In the genomic region with DNA sequence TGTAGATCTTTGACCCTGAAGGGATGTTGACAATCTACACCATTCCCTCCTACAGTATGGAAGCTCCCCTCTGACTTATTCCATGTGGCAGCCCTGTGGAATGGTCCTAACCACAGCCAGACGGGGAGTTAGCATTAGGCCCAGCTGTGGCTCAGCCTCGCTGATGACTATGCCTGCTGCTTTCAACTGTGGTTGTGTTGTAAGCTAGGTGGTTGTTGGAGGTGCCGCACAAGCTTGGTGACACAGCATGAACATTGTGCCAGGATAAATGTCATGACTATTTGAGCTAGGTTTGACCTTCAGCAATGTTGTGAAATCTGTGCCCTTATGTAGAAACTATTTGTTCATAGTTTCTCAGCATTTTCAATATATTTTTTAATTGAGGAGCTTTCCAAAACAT, we compare ENCODE assay signal across 17 cellular contexts. TPM values are rescaled to one million over a fixed set of nuclear protein-coding genes. Genes with fewer than 3 reads are reported as not detected.
DNase-seq lines count a peak whose midpoint lies in the region; ATAC-seq, FAIRE-seq and TF ChIP-seq lines count a peak whose summit lies in the region.
"Had no signal": no experiment of that assay in that cellular context is flagged by ENCODE, and none has a peak within 500 bp of the region (broad histone marks: within the 10 kb centered on the region; RNA-seq: fewer than 3 reads in every experiment).

No MANE protein-coding gene starts in this region.

- ATAC-seq in Right ventricle myocardium superior (ENCODE audit: poor library complexity): peak; percentile 63
- no peak for ATAC-seq in HG02678 (IDR thresholded peaks at IDR 0.05; ENCODE audit: unreplicated experiment)
- ATAC-seq: activated CD4-positive, CD25-positive, alpha-beta regulatory T cell treated with anti-CD3 and anti-CD28 coated beads, Interleukin-2, amount 50 U/mL, for 24 hours; activated T-cell treated with anti-CD3 and anti-CD28 coated beads, Interleukin-2, amount 50 U/mL, for 4 hours; natural killer cell had no signal

- H2AFZ ChIP-seq in astrocyte (ENCODE audit: low read depth, low read length): no peak overlapping the region

- H3K4me3 ChIP-seq in astrocyte (ENCODE audit: insufficient read depth, low read depth, low read length) (no peak overlapping the region), kidney epithelial cell (ENCODE audit: low read depth, low read length) (no peak overlapping the region), uterus (no peak overlapping the region)
- H3K4me3 ChIP-seq: cardiac muscle cell, SJSA1 had no signal

- H3K27ac Mint-ChIP-seq in astrocyte (ENCODE audit: unreplicated experiment): peak overlapping the region; percentile 77
- no peak overlapping the region for H3K27ac Mint-ChIP-seq in endothelial cell (ENCODE audit: unreplicated experiment)
- H3K27ac Mint-ChIP-seq: natural killer cell had no signal

- no peak overlapping the region for H3K9ac ChIP-seq in astrocyte (ENCODE audit: low read length)

- no peaks in the 10 kb centered on the region for H4K20me1 ChIP-seq in astrocyte (ENCODE audit: insufficient read depth, low read length)

- H3K36me3 ChIP-seq in astrocyte (ENCODE audit: insufficient read depth, low read length) (no peaks in the 10 kb centered on the region), kidney epithelial cell (ENCODE audit: control insufficient read depth, insufficient read depth, low read length) (no peaks in the 10 kb centered on the region), uterus (no peaks in the 10 kb centered on the region)
- H3K36me3 ChIP-seq: BE2C, cardiac muscle cell, SJSA1 had no signal

- H3K4me3 Mint-ChIP-seq in astrocyte (ENCODE audit: unreplicated experiment) (no peak overlapping the region), endothelial cell (ENCODE audit: unreplicated experiment) (no peak overlapping the region)
- H3K4me3 Mint-ChIP-seq: activated T-cell treated with anti-CD3 and anti-CD28 coated beads, Interleukin-2, amount 50 U/mL, for 4 hours; natural killer cell had no signal

- no peaks in the 10 kb centered on the region for H3K9me3 ChIP-seq in astrocyte (ENCODE audit: insufficient read depth, low read depth, low read length)
- H3K9me3 ChIP-seq in uterus: no peaks in the 10 kb centered on the region
- H3K9me3 ChIP-seq: BE2C, SJSA1 had no signal

- H3K4me1 Mint-ChIP-seq in astrocyte (ENCODE audit: low read depth, unreplicated experiment) (peaks cover 25% of the 10 kb centered on the region), endothelial cell (ENCODE audit: unreplicated experiment) (no peaks in the 10 kb centered on the region)
- H3K4me1 Mint-ChIP-seq: natural killer cell had no signal

- DNase-seq in Right ventricle myocardium superior: peak; percentile 33
- DNase-seq in cardiac septum (ENCODE audit: low spot score): no peak
- peak; percentile 90 for DNase-seq in astrocyte (ENCODE audit: low read depth)
- peak; percentile 29 for DNase-seq in kidney epithelial cell (ENCODE audit: low read depth)
- no peak for DNase-seq in GM10266 (ENCODE audit: extremely low spot score)
- no peak for DNase-seq in uterus
- DNase-seq in endothelial cell (ENCODE audit: low spot score): no peak
- DNase-seq: activated T-cell treated with anti-CD3 and anti-CD28 coated beads, Interleukin-2, amount 50 U/mL, for 4 hours; BE2C; natural killer cell; trophoblast cell had no signal

- no peak for TF ChIP-seq POLR2A in uterus (IDR thresholded peaks at IDR 0.05)

- H3K27ac ChIP-seq in astrocyte (ENCODE audit: low read depth, low read length): no peak overlapping the region
- no peak overlapping the region for H3K27ac ChIP-seq in uterus
- H3K27ac ChIP-seq: cardiac muscle cell, SJSA1 had no signal

- H3K27me3 ChIP-seq in astrocyte (ENCODE audit: insufficient read depth, low read length): no peaks in the 10 kb centered on the region
- no peaks in the 10 kb centered on the region for H3K27me3 ChIP-seq in kidney epithelial cell (ENCODE audit: control insufficient read depth, insufficient read depth, low read length)
- H3K27me3 ChIP-seq in uterus: no peaks in the 10 kb centered on the region
- H3K27me3 ChIP-seq: BE2C, cardiac muscle cell, SJSA1 had no signal

- no peaks in the 10 kb centered on the region for H3K79me2 ChIP-seq in astrocyte (ENCODE audit: insufficient read depth, low read length)

- H3K27me3 Mint-ChIP-seq in astrocyte (ENCODE audit: low read depth, unreplicated experiment) (no peaks in the 10 kb centered on the region), endothelial cell (ENCODE audit: unreplicated experiment) (no peaks in the 10 kb centered on the region)

- peak; percentile 77 for FAIRE-seq in astrocyte (lab: Jason Lieb, UNC)
- FAIRE-seq: endothelial cell of umbilical vein, G401.6 had no signal

- intact Hi-C loops in Right ventricle myocardium superior (cut with DNase I): no loop called here
- intact Hi-C loops in cardiac septum (cut with DNase I): no loop called here
- intact Hi-C loops in uterus (cut with DNase I; ENCODE audit: low total_unique reads): no loop called here

- H3K4me1 ChIP-seq in astrocyte (ENCODE audit: insufficient read depth, low read length): no peaks in the 10 kb centered on the region
- H3K4me1 ChIP-seq in uterus: no peaks in the 10 kb centered on the region
- H3K4me1 ChIP-seq: BE2C, SJSA1 had no signal

- peaks cover 2% of the 10 kb centered on the region for H3K9me3 Mint-ChIP-seq in astrocyte (ENCODE audit: unreplicated experiment)
- no peaks in the 10 kb centered on the region for H3K9me3 Mint-ChIP-seq in endothelial cell (ENCODE audit: unreplicated experiment)
- H3K9me3 Mint-ChIP-seq: activated T-cell treated with anti-CD3 and anti-CD28 coated beads, Interleukin-2, amount 50 U/mL, for 4 hours; natural killer cell had no signal

- H3K36me3 Mint-ChIP-seq in astrocyte (ENCODE audit: low read depth, unreplicated experiment): no peaks in the 10 kb centered on the region
- H3K36me3 Mint-ChIP-seq in endothelial cell (ENCODE audit: low read depth, unreplicated experiment): no peaks in the 10 kb centered on the region
- H3K36me3 Mint-ChIP-seq: natural killer cell had no signal

- TF ChIP-seq CTCF in astrocyte (IDR thresholded peaks at IDR 0.05; ENCODE audit: insufficient read depth, low read depth, low read length) (no peak), kidney epithelial cell (IDR thresholded peaks at IDR 0.05; ENCODE audit: insufficient read depth, low read length, poor library complexity, severe bottlenecking) (no peak), GM10266 (IDR thresholded peaks at IDR 0.05; ENCODE audit: control insufficient read depth, insufficient read depth, low read depth, missing control alignments) (no peak), uterus (IDR thresholded peaks at IDR 0.05) (no peak), endothelial cell (IDR thresholded peaks at IDR 0.05; ENCODE audit: unreplicated experiment) (no peak)

- no peak overlapping the region for H3K4me2 ChIP-seq in astrocyte (ENCODE audit: low read length)

RNA-seq across cellular contexts. Expression of a gene that starts 40.6 kb away (rescaled TPM):
- 81.5 TPM for total RNA-seq in Right ventricle myocardium superior
- 83.1 TPM for total RNA-seq in cardiac septum
- total RNA-seq in astrocyte: 2.9 and 5.6 TPM in 2 replicates
- 0.29 and 0.34 TPM in 2 replicates for total RNA-seq in kidney epithelial cell
- 10 to 100 TPM in 1 of 4 donors, 1 to 10 TPM in 3; 3.4 to 86.5 (median 8.1) TPM for total RNA-seq in uterus
- 1.2 TPM for total RNA-seq in endothelial cell (ENCODE audit: unreplicated experiment)
- total RNA-seq: endothelial cell of umbilical vein, SJSA1 had no signal

Comparison
In these comparisons a context has a peak if more than half of its experiments do, and no peak if none do; other contexts are left out.
1. DNase-seq: peak in Right ventricle myocardium superior (single experiment), astrocyte (single experiment) and kidney epithelial cell (single experiment); none in cardiac septum (single experiment), GM10266 (single experiment), uterus (0 of 2) and endothelial cell (single experiment).